ENCODE assay signal across 15 cellular contexts in the genomic region with DNA sequence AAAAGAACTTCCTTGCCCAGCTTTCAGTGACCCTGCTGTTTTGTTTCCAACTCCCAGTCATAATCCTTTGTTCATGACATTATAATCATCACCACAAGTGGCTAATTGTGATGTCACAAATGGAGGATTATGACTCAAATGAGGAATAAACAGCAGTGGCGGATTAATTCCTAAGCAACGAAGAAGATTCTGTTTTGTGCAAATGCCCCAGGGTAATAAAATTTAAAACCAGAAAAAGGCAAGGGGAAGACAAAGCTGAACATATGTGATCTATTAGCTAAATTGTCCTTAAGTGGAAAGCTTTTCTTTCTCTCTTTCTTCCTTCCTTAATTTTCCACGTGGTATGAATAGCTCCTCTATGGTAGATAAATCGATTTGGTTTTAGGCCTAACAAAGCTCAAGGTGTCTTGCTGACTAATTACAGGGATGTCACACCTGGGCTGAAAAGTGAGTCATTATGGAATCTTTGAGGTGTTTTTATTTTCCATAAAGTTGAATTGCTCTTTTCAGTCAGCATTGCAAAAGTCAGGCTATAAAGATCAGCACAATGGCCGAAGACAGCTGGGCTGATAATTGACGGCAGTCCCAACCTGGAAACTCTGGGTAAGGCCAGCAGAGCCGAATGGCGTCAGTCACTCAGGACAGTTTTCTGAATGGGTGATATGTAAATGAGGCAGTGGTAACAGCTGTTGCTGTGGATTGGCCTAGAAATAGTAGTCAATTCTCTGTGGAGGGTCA.
DNase-seq lines count a peak whose midpoint lies in the region; ATAC-seq and TF ChIP-seq lines count a peak whose summit lies in the region.
"Had no signal": no experiment of that assay in that cellular context is flagged by ENCODE, and none has a peak within 500 bp of the region (broad histone marks: within the 10 kb centered on the region; RNA-seq: fewer than 3 reads in every experiment).

No MANE protein-coding gene starts in this region.

- TF ChIP-seq CTCF in SK-N-SH (IDR thresholded peaks at IDR 0.05) = no peak

- peaks cover 0 to 8% (median 0%) of the 10 kb centered on the region in 5 donors for H3K27me3 Mint-ChIP-seq in naive thymus-derived CD8-positive, alpha-beta T cell
- H3K27me3 Mint-ChIP-seq: activated CD4-positive, alpha-beta memory T cell treated with anti-CD3 and anti-CD28 coated beads for 36 hours had no signal

- H3K9ac ChIP-seq in SK-N-SH = no peak overlapping the region

- no peak for TF ChIP-seq RAD21 in SK-N-SH (IDR thresholded peaks at IDR 0.05; ENCODE audit: low read length)

- H2AFZ ChIP-seq in SK-N-SH (ENCODE audit: low read depth) = no peak overlapping the region

- H4K20me1 ChIP-seq in SK-N-SH (ENCODE audit: insufficient read depth) = peaks cover 17% of the 10 kb centered on the region; the same call in 1 of the 2 replicates

- CTCF ChIA-PET in SK-N-SH (lab: Yijun Ruan, JAX) = interaction anchor here (2.2 kb wide), 1 partner anchor 16 kb away, joined by 5 read pairs; no protein-coding TSS in a partner anchor

- peak overlapping the region; percentile 22 to 29; a peak in 2 of 4 replicates for H3K27ac ChIP-seq in SK-N-SH (ENCODE audit: low read depth in 2 of 2, low read length in 1 of 2)
- peak overlapping the region; percentile 38 for H3K27ac ChIP-seq in right cardiac atrium (ENCODE audit: low read length)
- H3K27ac ChIP-seq: upper lobe of left lung had no signal

- no peak overlapping the region for H3K4me3 Mint-ChIP-seq in naive thymus-derived CD8-positive, alpha-beta T cell
- H3K4me3 Mint-ChIP-seq: activated CD4-positive, alpha-beta memory T cell treated with anti-CD3 and anti-CD28 coated beads for 36 hours had no signal

- no peaks in the 10 kb centered on the region for H3K36me3 ChIP-seq in SK-N-SH (replicated peaks in 1 of 2; ENCODE audit: control insufficient read depth in 1 of 2, insufficient read depth in 2 of 2, low read length in 1 of 2)
- H3K36me3 ChIP-seq: adrenal gland, upper lobe of left lung had no signal

- no peaks in the 10 kb centered on the region for H3K36me3 Mint-ChIP-seq in naive thymus-derived CD8-positive, alpha-beta T cell
- H3K36me3 Mint-ChIP-seq: activated CD4-positive, alpha-beta memory T cell treated with anti-CD3 and anti-CD28 coated beads for 36 hours had no signal

- POLR2A ChIA-PET in SK-N-SH (lab: Yijun Ruan, JAX) = no interaction called here
- POLR2A ChIA-PET in naive thymus-derived CD8-positive, alpha-beta T cell (lab: Charles Lee) = no interaction called here

- no peaks in the 10 kb centered on the region for H3K9me2 ChIP-seq in SK-N-SH

- H3K4me2 ChIP-seq in SK-N-SH = no peak overlapping the region

- no peak for DNase-seq in Right ventricle myocardium inferior (ENCODE audit: missing footprints)
- DNase-seq in cardiac septum (ENCODE audit: low spot score) = no peak
- no peak for DNase-seq in SK-N-SH
- DNase-seq in right cardiac atrium = no peak
- no peak for DNase-seq in KBM-7
- DNase-seq in RKO (ENCODE audit: low spot score) = no peak
- no peak for DNase-seq in stimulated activated CD4-positive, alpha-beta T cell treated with anti-CD3 and anti-CD28 coated beads, Interleukin-15, amount 100 ng/mL, for 24 hours
- DNase-seq in naive thymus-derived CD8-positive, alpha-beta T cell = no peak
- DNase-seq: ACHN; activated CD4-positive, alpha-beta memory T cell treated with anti-CD3 and anti-CD28 coated beads for 36 hours; adrenal gland; midbrain; SHP77 treated with DMSO at 0.1 percent for 48 hours; stimulated activated CD4-positive, alpha-beta T cell treated with anti-CD3 and anti-CD28 coated beads, Interleukin-4, amount 100 ng/mL, for 1 hour; upper lobe of left lung had no signal

- in situ Hi-C loops in KBM-7 (cut with MboI; ENCODE audit: low pct_unique_long_range_greater_than_20kb, low sequenced_read_pairs) = no loop called here

- no peak overlapping the region for H3K27ac Mint-ChIP-seq in naive thymus-derived CD8-positive, alpha-beta T cell
- H3K27ac Mint-ChIP-seq: activated CD4-positive, alpha-beta memory T cell treated with anti-CD3 and anti-CD28 coated beads for 36 hours had no signal

- no peaks in the 10 kb centered on the region for H3F3A ChIP-seq in SK-N-SH (replicated peaks; ENCODE audit: insufficient read depth)

- H3K9me3 Mint-ChIP-seq in naive thymus-derived CD8-positive, alpha-beta T cell = peaks cover 0 to 2% (median 0%) of the 10 kb centered on the region in 9 donors
- H3K9me3 Mint-ChIP-seq: activated CD4-positive, alpha-beta memory T cell treated with anti-CD3 and anti-CD28 coated beads for 36 hours had no signal

- no peaks in the 10 kb centered on the region for H3K9me3 ChIP-seq in SK-N-SH
- H3K9me3 ChIP-seq in right cardiac atrium (ENCODE audit: control insufficient read depth, low read length) = no peaks in the 10 kb centered on the region
- H3K9me3 ChIP-seq: adrenal gland, upper lobe of left lung had no signal

- 68% methylated on average over 8 of the region's 8 CpGs for WGBS in SK-N-SH (ENCODE audit: low lambda C conversion rate)
- WGBS in right cardiac atrium = 83% methylated on average over 8 of the region's 8 CpGs

- H3K27me3 ChIP-seq in SK-N-SH (ENCODE audit: insufficient read depth) (no peaks in the 10 kb centered on the region), right cardiac atrium (ENCODE audit: control insufficient read depth, insufficient read depth) (no peaks in the 10 kb centered on the region)
- H3K27me3 ChIP-seq: adrenal gland, upper lobe of left lung had no signal

- H3K4me3 ChIP-seq in SK-N-SH (ENCODE audit: low read depth in 2 of 2, low read length in 1 of 2) = no peak overlapping the region
- H3K4me3 ChIP-seq in right cardiac atrium (ENCODE audit: low read length) = no peak overlapping the region
- H3K4me3 ChIP-seq: adrenal gland, upper lobe of left lung had no signal

- peak; percentile 13 for ATAC-seq in Right ventricle myocardium inferior
- ATAC-seq in right cardiac atrium = peak in 1 of 2 donors; percentile 30
- ATAC-seq in naive thymus-derived CD8-positive, alpha-beta T cell = no peak

- intact Hi-C loops in Right ventricle myocardium inferior (cut with DNase I) (no loop called here), cardiac septum (cut with DNase I) (no loop called here), right cardiac atrium (cut with DNase I) (no loop called here)

- no peaks in the 10 kb centered on the region for H3K4me1 Mint-ChIP-seq in naive thymus-derived CD8-positive, alpha-beta T cell

- 0 out of 4 replicates have a peak, but pooled peaks of 1 of the 2 experiments have one; percentile 9 for TF ChIP-seq EP300 in SK-N-SH (IDR thresholded peaks at IDR 0.05; ENCODE audit: borderline replicate concordance in 1 of 2, low read depth in 1 of 2, low read length in 1 of 2)

- peaks cover 0 to 7% of the 10 kb centered on the region in 2 experiments; a peak in 2 of 4 replicates for H3K4me1 ChIP-seq in SK-N-SH (ENCODE audit: control insufficient read depth in 1 of 2, insufficient read depth in 2 of 2, low read depth in 1 of 2, low read length in 1 of 2)
- peaks cover 14% of the 10 kb centered on the region for H3K4me1 ChIP-seq in right cardiac atrium (ENCODE audit: control insufficient read depth, insufficient read depth, low read length)
- H3K4me1 ChIP-seq: adrenal gland had no signal

- peaks cover 27% of the 10 kb centered on the region for H3K79me2 ChIP-seq in SK-N-SH (ENCODE audit: insufficient read depth)

TF ChIP-seq in SK-N-SH, 30 proteins besides CTCF, POLR2A, EP300 and RAD21:
- TF ChIP-seq RFX5 (IDR thresholded peaks at IDR 0.05; ENCODE audit: low read length) (no peak), FOXJ3 (CRISPR knock-in tag; IDR thresholded peaks at IDR 0.05) (no peak), FOSL2 (IDR thresholded peaks at IDR 0.05; ENCODE audit: borderline replicate concordance, low read depth) (no peak), GATA2 (CRISPR knock-in tag; IDR thresholded peaks at IDR 0.05) (no peak)
TF ChIP-seq in SK-N-SH: peak in this region for 0.
